In the genomic region with DNA sequence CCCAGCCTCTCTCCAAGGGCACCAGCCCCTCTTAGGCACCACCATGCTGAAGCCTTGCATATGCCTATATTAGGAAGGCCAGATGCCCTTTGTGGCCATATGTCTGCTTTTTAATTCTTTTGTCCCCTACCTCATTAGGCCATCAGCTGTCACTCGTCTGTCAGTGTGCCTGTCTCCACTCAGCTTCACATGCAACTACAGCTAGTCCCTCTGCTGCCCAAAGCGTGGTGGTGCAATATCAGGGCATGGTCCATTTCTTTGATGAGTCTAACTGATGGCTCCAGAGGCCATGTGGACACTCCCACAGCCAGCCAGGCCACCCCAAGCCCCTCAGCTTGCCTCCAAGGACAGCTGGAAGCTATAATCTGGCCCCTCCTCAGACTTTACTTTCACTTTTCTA, we compare ENCODE assay signal across 8 cellular contexts. TPM values are rescaled to one million over a fixed set of nuclear protein-coding genes. Genes with fewer than 3 reads are reported as not detected.
DNase-seq lines count a peak whose midpoint lies in the region; ATAC-seq and TF ChIP-seq lines count a peak whose summit lies in the region.

No MANE protein-coding gene starts in this region.

- peak overlapping the region; percentile 55 for H2AK9ac ChIP-seq in IMR-90 (replicated peaks; ENCODE audit: low read depth, low read length, poor library complexity)

- no peak overlapping the region for H3K4me3 ChIP-seq in IMR-90 (ENCODE audit: insufficient read depth, low read depth, low read length)
- H3K4me3 ChIP-seq in hepatocyte, result no peak overlapping the region
- no peak overlapping the region for H3K4me3 ChIP-seq in coronary artery

- intact Hi-C loops in IMR-90 (cut with micrococcal nuclease), result loop anchor here (10.0 kb wide), 1 partner anchor 421 kb away; a partner anchor contains a TSS

- H3K9me3 ChIP-seq in IMR-90 (ENCODE audit: control insufficient read depth, insufficient read depth, low read length), result no peaks in the 10 kb centered on the region
- no peaks in the 10 kb centered on the region for H3K9me3 ChIP-seq in hepatocyte (ENCODE audit: low read depth)

- H2BK120ac ChIP-seq in IMR-90 (ENCODE audit: low read depth, low read length), result no peak overlapping the region

- no peak overlapping the region for H2BK5ac ChIP-seq in IMR-90 (ENCODE audit: low read depth, low read length, poor library complexity, severe bottlenecking)

- no peak overlapping the region for H3K14ac ChIP-seq in IMR-90 (replicated peaks; ENCODE audit: low read depth, low read length)

- ATAC-seq in IMR-90 (ENCODE audit: low read depth) (no peak), GM18502 (IDR thresholded peaks at IDR 0.05; ENCODE audit: poor library complexity, unreplicated experiment) (no peak)

- H3K79me2 ChIP-seq in hepatocyte, result peaks cover 72% of the 10 kb centered on the region

- H3K56ac ChIP-seq in IMR-90 (ENCODE audit: extremely low read depth, insufficient read depth, low read length), result no peak overlapping the region

- H3K27me3 ChIP-seq in IMR-90 (ENCODE audit: control insufficient read depth, insufficient read depth, low read length), result no peaks in the 10 kb centered on the region
- no peaks in the 10 kb centered on the region for H3K27me3 ChIP-seq in hepatocyte

- no peak overlapping the region for H4K8ac ChIP-seq in IMR-90 (ENCODE audit: low read depth in 2 of 2, low read length in 2 of 2)

- H4K20me1 ChIP-seq in IMR-90 (ENCODE audit: insufficient read depth, low read length), result no peaks in the 10 kb centered on the region
- peaks cover 15% of the 10 kb centered on the region for H4K20me1 ChIP-seq in hepatocyte (ENCODE audit: insufficient read depth, poor library complexity, severe bottlenecking)

- WGBS in IMR-90 (ENCODE audit: extremely low coverage in 2 of 2, insufficient read length in 1 of 2), 2 experiments, result 60% methylated on average over 2 of the region's 2 CpGs; no CpG with 5 or more reads in 1 of the 2 experiments
- WGBS in hepatocyte (ENCODE audit: low lambda C conversion rate, missing lambda C conversion rate), result 61% methylated on average over 2 of the region's 2 CpGs

- H2BK15ac ChIP-seq in IMR-90 (ENCODE audit: low read depth, low read length), result peak overlapping the region; percentile 21; the same call in 1 of the 3 replicates

- TF ChIP-seq CTCF in IMR-90 (conservative IDR thresholded peaks at IDR 0.05; ENCODE audit: low read depth, low read length) (peak; percentile 51), hepatocyte (IDR thresholded peaks at IDR 0.05; ENCODE audit: poor library complexity) (peak; percentile 30), coronary artery (IDR thresholded peaks at IDR 0.05) (no peak)

- in situ Hi-C loops in IMR-90 (cut with MboI; ENCODE audit: low sequenced_read_pairs), result no loop called here

- peaks cover 34 to 81% of the 10 kb centered on the region in 2 experiments for H3K79me1 ChIP-seq in IMR-90 (ENCODE audit: low read depth in 1 of 2, low read length in 2 of 2)

- BruUV-seq in IMR-90 (replicated peaks; lab: Mats Ljungman, UMichigan), result no TSS peak

- H3K18ac ChIP-seq in IMR-90 (ENCODE audit: low read depth, low read length), result no peak overlapping the region

- H4K91ac ChIP-seq in IMR-90 (ENCODE audit: insufficient read depth, low read depth, low read length), result no peak overlapping the region

- CTCF ChIA-PET in IMR-90 (lab: Yijun Ruan, JAX), result interaction anchor here (0.7 to 6.1 kb wide), 5 partner anchors 17 to 77 kb away, joined by 3 to 56 read pairs (median 8); a partner anchor contains a TSS

- peaks cover 19% of the 10 kb centered on the region for H3K9me1 ChIP-seq in IMR-90 (ENCODE audit: insufficient read depth, low read length)

- POLR2A ChIA-PET in IMR-90 (lab: Charles Lee; ENCODE audit: unreplicated experiment), result no interaction called here

- H3K27ac ChIP-seq in IMR-90 (ENCODE audit: insufficient read depth, low read length), result no peak overlapping the region
- H3K27ac ChIP-seq in hepatocyte, result no peak overlapping the region
- no peak overlapping the region for H3K27ac ChIP-seq in coronary artery

- H2AK5ac ChIP-seq in IMR-90 (ENCODE audit: low read depth, low read length), result peak overlapping the region; percentile 56; the same call in 1 of the 2 replicates

- no peak overlapping the region for H3K4me2 ChIP-seq in IMR-90 (ENCODE audit: low read depth, low read length)
- H3K4me2 ChIP-seq in hepatocyte, result no peak overlapping the region

- no peak overlapping the region; the same call in 1 of the 2 replicates for H3K23ac ChIP-seq in IMR-90 (ENCODE audit: low read depth, low read length)

- no peak for TF ChIP-seq POLR2A in IMR-90 (IDR thresholded peaks at IDR 0.05; ENCODE audit: low read depth, low read length)

- no peak overlapping the region for H4K5ac ChIP-seq in IMR-90 (ENCODE audit: low read depth, low read length)

- DNase-seq in DMS114 treated with DMSO at 0.1 percent for 48 hours (lab: John Stamatoyannopoulos, UW; ENCODE audit: unreplicated experiment) (peak; percentile 5), IMR-90 (peak; percentile 28), UCSD-AML1 (lab: John Stamatoyannopoulos, UW; ENCODE audit: unreplicated experiment) (peak; percentile 47), hepatocyte (ENCODE audit: low spot score) (no peak), putamen (ENCODE audit: low spot score) (no peak), hepatic stellate cell (ENCODE audit: low spot score) (no peak), coronary artery (ENCODE audit: low spot score) (no peak)

- no peaks in the 10 kb centered on the region for H3K36me3 ChIP-seq in IMR-90 (ENCODE audit: control insufficient read depth, insufficient read depth, low read length)
- no peaks in the 10 kb centered on the region for H3K36me3 ChIP-seq in hepatocyte (replicated peaks; ENCODE audit: insufficient read depth, low read depth)

- H3K4ac ChIP-seq in IMR-90 (ENCODE audit: low read depth, low read length), result peak overlapping the region; percentile 28; the same call in 1 of the 2 replicates

- peak; percentile 46 for TF ChIP-seq RAD21 in IMR-90 (IDR thresholded peaks at IDR 0.05; ENCODE audit: low read length)

- no peak overlapping the region for H2BK20ac ChIP-seq in IMR-90 (ENCODE audit: low read depth, low read length)

- H3K9me2 ChIP-seq in hepatocyte (replicated peaks; ENCODE audit: insufficient read depth), result no peaks in the 10 kb centered on the region

- dilution Hi-C loops in IMR-90 (cut with HindIII; ENCODE audit: low sequenced_read_pairs, unreplicated experiment), result no loop called here

- H2AFZ ChIP-seq in IMR-90 (replicated peaks; ENCODE audit: low read length, poor library complexity), result no peak overlapping the region
- no peak overlapping the region for H2AFZ ChIP-seq in hepatocyte

- no peak overlapping the region for H3K9ac ChIP-seq in IMR-90 (ENCODE audit: low read depth, low read length)

- H3K4me1 ChIP-seq in IMR-90 (ENCODE audit: control insufficient read depth, insufficient read depth, low read length) (peaks cover 29% of the 10 kb centered on the region), hepatocyte (ENCODE audit: insufficient read depth) (peaks cover 27% of the 10 kb centered on the region)

TF ChIP-seq in IMR-90, 13 proteins besides CTCF, POLR2A, EP300 and RAD21:
- TF ChIP-seq BHLHE40 (IDR thresholded peaks at IDR 0.05; ENCODE audit: low read depth, low read length) (no peak), CEBPB (IDR thresholded peaks at IDR 0.05; ENCODE audit: low read depth, low read length) (peak; percentile 54; the same call in 1 of the 2 replicates), CHD1 (IDR thresholded peaks at IDR 0.05; ENCODE audit: low read depth, low read length) (no peak), MAFK (IDR thresholded peaks at IDR 0.05; ENCODE audit: low read depth, low read length) (no peak), SMC3 (IDR thresholded peaks at IDR 0.05; ENCODE audit: low read depth, low read length) (peak; percentile 58)

RNA-seq across cellular contexts. Expression of a gene that starts 36.3 kb away (rescaled TPM):
- total RNA-seq in IMR-90 (2012; rRNA removed) (39.1 and 40.0 TPM in 2 replicates), hepatocyte (22.0 and 35.6 TPM in 2 replicates)
- polyA plus RNA-seq in IMR-90 (2012; rRNA removed) (22.4 and 22.9 TPM in 2 replicates), hepatocyte (32.2 and 33.8 TPM in 2 replicates)
- 12.8 and 19.0 TPM in 2 replicates for polyA plus RNA-seq in IMR-90 (2012; cell fraction: cytosol; rRNA removed)
- polyA plus RNA-seq in IMR-90 (2012; cell fraction: nucleus; rRNA removed; ENCODE audit: low replicate concordance), result 95.5 and 141 TPM in 2 replicates

Comparison
In these comparisons a context has a peak if more than half of its experiments do, and no peak if none do; other contexts are left out.
1. DNase-seq: peak in DMS114 treated with DMSO at 0.1 percent for 48 hours (single experiment), IMR-90 (single experiment) and UCSD-AML1 (single experiment); none in hepatocyte (single experiment), putamen (single experiment), hepatic stellate cell (single experiment) and coronary artery (single experiment).